Comparison of ENCODE assay signal across 8 cellular contexts in genomic region chr21:41012425-41012824, GRCh38.
"Had no signal": no experiment of that assay in that cellular context is flagged by ENCODE, and none has a peak within 500 bp of the region (broad histone marks: within the 10 kb centered on the region; RNA-seq: fewer than 3 reads in every experiment).

No MANE protein-coding gene starts in this region.

- ATAC-seq: GM12878 had no signal

- H3K4me3 ChIP-seq: GM12878 had no signal

- DNase-seq: GDM1, GF-D8 had no signal

- FAIRE-seq: G401.6, GM12878, GM12891, GM12892, GM18507, GM19239 had no signal
